14 cellular contexts compared by ENCODE assay signal in the genomic region with DNA sequence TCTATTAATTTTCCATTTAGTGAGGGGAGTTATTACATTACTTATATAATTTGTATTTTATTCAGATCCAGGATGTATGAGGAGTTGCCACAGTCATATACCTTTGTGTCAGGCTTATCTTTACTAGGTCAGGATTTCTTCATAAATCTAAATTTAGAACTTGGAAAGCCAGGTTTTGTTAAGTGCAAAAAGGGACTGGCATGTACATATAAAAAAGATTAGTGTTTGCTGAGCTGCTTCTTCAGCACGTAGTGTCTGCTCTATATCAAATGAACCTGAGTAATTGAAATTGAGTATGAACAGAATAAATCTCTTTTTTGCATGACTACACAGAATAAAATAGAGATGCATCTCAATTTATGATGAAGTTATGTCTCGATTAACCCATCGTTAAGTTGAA.
A peak's percentile ranks its signal among the peaks of the same experiment; 100 is the strongest.
DNase-seq lines count a peak whose midpoint lies in the region; ATAC-seq and TF ChIP-seq lines count a peak whose summit lies in the region.
"Had no signal": no experiment of that assay in that cellular context is flagged by ENCODE, and none has a peak within 500 bp of the region (broad histone marks: within the 10 kb centered on the region; RNA-seq: fewer than 3 reads in every experiment).

No MANE protein-coding gene starts in this region.

- no peak overlapping the region for H3K4me3 Mint-ChIP-seq in activated T-cell treated with anti-CD3 and anti-CD28 coated beads, Interleukin-2, amount 50 U/mL, for 4 hours
- H3K4me3 Mint-ChIP-seq: CD4-positive, alpha-beta T cell; GM23338 had no signal

- ATAC-seq in Right ventricle myocardium inferior: peak; percentile 70
- peak; percentile 54; the same call in 2 of the 3 replicates for ATAC-seq in SK-N-SH treated with all-trans-retinoic acid at 6 μM for 48 hours
- ATAC-seq in left cardiac atrium: peak; percentile 11 to 38
- ATAC-seq in left colon: peak; percentile 29
- no peak for ATAC-seq in GM18909 (IDR thresholded peaks at IDR 0.05; ENCODE audit: poor library complexity, unreplicated experiment)
- ATAC-seq in activated T-cell treated with anti-CD3 and anti-CD28 coated beads, Interleukin-2, amount 50 U/mL, for 4 hours: no peak
- ATAC-seq: A549, GM23338 had no signal

- DNase-seq in Right ventricle myocardium inferior (ENCODE audit: missing footprints): no peak
- DNase-seq in cardiac septum (ENCODE audit: low spot score): no peak
- DNase-seq in left cardiac atrium: no peak
- DNase-seq in left colon: no peak
- no peak for DNase-seq in activated T-cell treated with anti-CD3 and anti-CD28 coated beads, Interleukin-2, amount 50 U/mL, for 4 hours
- DNase-seq in NCI-H226: no peak
- DNase-seq: AML-193; Caco-2; CD4-positive, alpha-beta T cell; HCEC 1CT had no signal

- H3K4me1 Mint-ChIP-seq in activated T-cell treated with anti-CD3 and anti-CD28 coated beads, Interleukin-2, amount 50 U/mL, for 4 hours (ENCODE audit: low read depth): no peaks in the 10 kb centered on the region

- no peaks in the 10 kb centered on the region for H3K27me3 Mint-ChIP-seq in activated T-cell treated with anti-CD3 and anti-CD28 coated beads, Interleukin-2, amount 50 U/mL, for 4 hours (ENCODE audit: low read depth)
- H3K27me3 Mint-ChIP-seq: CD4-positive, alpha-beta T cell had no signal

- H3K36me3 Mint-ChIP-seq in activated T-cell treated with anti-CD3 and anti-CD28 coated beads, Interleukin-2, amount 50 U/mL, for 4 hours (ENCODE audit: insufficient read depth): peaks cover 21% of the 10 kb centered on the region

- intact Hi-C loops in Right ventricle myocardium inferior (cut with DNase I) (no loop called here), cardiac septum (cut with DNase I) (no loop called here), left cardiac atrium (cut with DNase I) (no loop called here), left colon (cut with DNase I, micrococcal nuclease) (no loop called here)

- H3K9me3 Mint-ChIP-seq in activated T-cell treated with anti-CD3 and anti-CD28 coated beads, Interleukin-2, amount 50 U/mL, for 4 hours: peaks cover 12% of the 10 kb centered on the region
- H3K9me3 Mint-ChIP-seq: GM23338 had no signal

TF ChIP-seq in SK-N-SH treated with all-trans-retinoic acid at 6 μM for 48 hours, 23 proteins besides CTCF, POLR2A, EP300 and RAD21:
- peak; percentile 78 for TF ChIP-seq ISL1 (CRISPR knock-in tag; IDR thresholded peaks at IDR 0.05)
- peak; percentile 70; the same call in 1 of the 2 replicates for TF ChIP-seq ZC3H10 (CRISPR knock-in tag; IDR thresholded peaks at IDR 0.05)
- TF ChIP-seq ZNF8 (CRISPR knock-in tag; IDR thresholded peaks at IDR 0.05): no peak
TF ChIP-seq in SK-N-SH treated with all-trans-retinoic acid at 6 μM for 48 hours: peak in this region for 2.

Comparison
In these comparisons a context has a peak if more than half of its experiments do, and no peak if none do; other contexts are left out.
1. ATAC-seq: peak in Right ventricle myocardium inferior (single experiment), SK-N-SH treated with all-trans-retinoic acid at 6 μM for 48 hours (single experiment), left cardiac atrium (2 of 2) and left colon (single experiment); none in GM18909 (single experiment) and activated T-cell treated with anti-CD3 and anti-CD28 coated beads, Interleukin-2, amount 50 U/mL, for 4 hours (0 of 2).